ENCODE assay signal across 11 cellular contexts in the genomic region with DNA sequence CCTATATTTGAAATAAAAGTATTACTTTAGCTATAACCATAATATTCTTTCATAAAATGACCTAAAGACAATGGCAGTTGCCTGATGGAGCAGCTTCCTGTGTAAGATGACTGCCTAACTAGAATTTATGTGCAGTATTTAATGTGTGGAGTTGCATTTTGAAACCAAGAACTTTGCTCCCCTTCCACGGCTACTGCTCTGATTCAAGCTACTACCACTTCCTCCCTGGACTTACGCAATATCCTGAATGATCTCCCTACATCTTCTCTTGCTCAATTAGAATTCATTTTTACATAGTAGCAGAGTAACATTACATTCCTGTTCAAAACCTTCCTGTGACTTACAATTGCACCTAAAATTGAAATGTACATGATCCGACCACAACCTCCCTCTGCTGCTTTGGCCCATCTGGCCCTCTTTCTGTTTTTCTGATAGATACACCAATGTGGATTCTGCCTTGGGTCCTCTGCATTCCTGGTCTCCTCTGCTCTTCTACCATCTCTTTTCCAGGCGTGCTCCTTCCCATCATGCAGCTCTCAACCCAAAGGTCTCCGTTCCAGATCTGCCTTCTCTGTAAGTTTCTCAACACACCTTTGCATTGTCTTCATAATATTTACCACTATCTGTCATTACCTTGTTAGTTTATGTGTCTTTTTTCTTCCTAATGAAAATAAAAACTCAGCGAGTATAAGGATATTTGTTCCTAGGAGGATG. TPM values are rescaled to one million over a fixed set of nuclear protein-coding genes. Genes with fewer than 3 reads are reported as not detected.
DNase-seq lines count a peak whose midpoint lies in the region; ATAC-seq and TF ChIP-seq lines count a peak whose summit lies in the region.
"Had no signal": no experiment of that assay in that cellular context is flagged by ENCODE, and none has a peak within 500 bp of the region (broad histone marks: within the 10 kb centered on the region; RNA-seq: fewer than 3 reads in every experiment).

No MANE protein-coding gene starts in this region.

- no peaks in the 10 kb centered on the region for H4K20me1 ChIP-seq in BLaER1

- no peak overlapping the region for H3K27ac ChIP-seq in BLaER1
- H3K27ac ChIP-seq in lung (ENCODE audit: low read depth in 1 of 2, low read length in 1 of 2): peak overlapping the region in 1 of 2 donors; percentile 83

- H3K9me3 ChIP-seq in BLaER1 (no peaks in the 10 kb centered on the region), lung (ENCODE audit: control insufficient read depth in 2 of 2, insufficient read depth in 1 of 2, low read length in 1 of 2) (no peaks in the 10 kb centered on the region)

- TF ChIP-seq CTCF in astrocyte of the spinal cord (IDR thresholded peaks at IDR 0.05; ENCODE audit: low read depth, low read length) (no peak), lung (IDR thresholded peaks at IDR 0.05; ENCODE audit: control extremely low read depth, extremely low read depth) (no peak)

- H3K27me3 ChIP-seq in BLaER1 (no peaks in the 10 kb centered on the region), lung (ENCODE audit: control insufficient read depth, insufficient read depth) (no peaks in the 10 kb centered on the region)

- in situ Hi-C loops in astrocyte of the spinal cord (cut with HindIII; ENCODE audit: low sequenced_read_pairs): no loop called here

- H3K36me3 ChIP-seq in BLaER1: no peaks in the 10 kb centered on the region
- H3K36me3 ChIP-seq in lung (ENCODE audit: control insufficient read depth in 2 of 2, insufficient read depth in 2 of 2, low read length in 2 of 2): no peaks in the 10 kb centered on the region

- H3K4me2 ChIP-seq in BLaER1: 0 out of 2 replicates have a peak overlapping the region, but pooled peaks have one; percentile 4

- H3K4me1 ChIP-seq in BLaER1 (peaks cover 7% of the 10 kb centered on the region), lung (ENCODE audit: control insufficient read depth in 2 of 2, insufficient read depth in 2 of 2, low read length in 2 of 2) (peaks cover 0 to 5% of the 10 kb centered on the region in 2 donors)

- ATAC-seq in lung (ENCODE audit: insufficient read depth, low FRiP score) (peak; percentile 59), HG02798 (IDR thresholded peaks at IDR 0.05; ENCODE audit: poor library complexity, unreplicated experiment) (no peak), HG02678 (IDR thresholded peaks at IDR 0.05; ENCODE audit: unreplicated experiment) (no peak)

- DNase-seq in LHCN-M2 (ENCODE audit: low read depth) (peak; percentile 53), astrocyte of the spinal cord (ENCODE audit: low read depth, low spot score) (peak; percentile 26), lung (ENCODE audit: low spot score) (no peak), mucosa of gallbladder (ENCODE audit: low spot score) (no peak), HK-2 (ENCODE audit: unreplicated experiment) (no peak)
- DNase-seq: activated CD4-positive, alpha-beta T cell treated with anti-CD3 and anti-CD28 coated beads for 4 hours; NCI-H2171; occipital lobe had no signal

- 22 to 54% methylated on average over 6 of the region's 6 CpGs for WGBS in lung, 2 donors

- H3K9ac ChIP-seq in BLaER1: no peak overlapping the region

- H3K4me3 ChIP-seq in BLaER1 (no peak overlapping the region), astrocyte of the spinal cord (ENCODE audit: low read depth, low read length) (no peak overlapping the region), lung (no peak overlapping the region)

RNA-seq across cellular contexts. Expression of a gene that starts 47.4 kb away (rescaled TPM):
- total RNA-seq in LHCN-M2 (2014; rRNA removed) (25.4 and 27.6 TPM in 2 replicates), lung (100 to 1,000 TPM in 1 of 2 donors, 10 to 100 TPM in 1; 47.2 to 148 TPM), mucosa of gallbladder (36.6 TPM)
- 9.4 TPM for polyA plus RNA-seq in LHCN-M2 (2012)
- 10 to 100 TPM; 14.6 to 17.0 TPM for polyA plus RNA-seq in lung

Comparison
In these comparisons a context has a peak if more than half of its experiments do, and no peak if none do; other contexts are left out.
1. DNase-seq: peak in LHCN-M2 (single experiment) and astrocyte of the spinal cord (single experiment); none in lung (single experiment), mucosa of gallbladder (single experiment) and HK-2 (single experiment).